ENCODE assay signal across 30 cellular contexts in the genomic region with DNA sequence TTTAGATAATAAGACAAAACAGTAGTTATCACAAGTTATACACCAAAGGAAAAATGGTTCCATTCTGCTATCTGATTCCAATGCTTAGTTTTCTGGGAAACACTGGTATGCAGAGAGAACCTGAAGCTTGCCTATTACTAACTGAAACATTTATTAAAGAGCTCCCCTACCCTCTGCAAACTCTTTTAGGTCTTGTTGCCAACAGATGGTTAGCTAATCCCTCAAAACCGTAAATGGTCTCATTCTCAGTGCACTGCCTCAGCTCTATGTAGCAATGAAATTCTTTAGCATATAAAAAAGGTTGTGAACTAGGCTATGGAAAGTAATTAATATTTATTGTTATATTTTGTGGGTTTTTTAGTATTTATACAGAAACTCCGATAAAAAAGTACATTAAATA. TPM values are rescaled to one million over a fixed set of nuclear protein-coding genes. Genes with fewer than 3 reads are reported as not detected.
DNase-seq lines count a peak whose midpoint lies in the region; ATAC-seq and TF ChIP-seq lines count a peak whose summit lies in the region.
"Had no signal": no experiment of that assay in that cellular context is flagged by ENCODE, and none has a peak within 500 bp of the region (broad histone marks: within the 10 kb centered on the region; RNA-seq: fewer than 3 reads in every experiment).

No MANE protein-coding gene starts in this region.

- H3K27me3 Mint-ChIP-seq in CD4-positive, CD25-positive, alpha-beta regulatory T cell, result no peaks in the 10 kb centered on the region
- no peaks in the 10 kb centered on the region for H3K27me3 Mint-ChIP-seq in activated naive CD8-positive, alpha-beta T cell treated with anti-CD3 and anti-CD28 coated beads, Interleukin-2, amount 50 U/mL, for 24 hours
- H3K27me3 Mint-ChIP-seq: activated naive CD4-positive, alpha-beta T cell treated with anti-CD3 and anti-CD28 coated beads, Interleukin-2, amount 50 U/mL, for 24 hours; memory B cell had no signal

- H3K27ac ChIP-seq in CD4-positive, CD25-positive, alpha-beta regulatory T cell (ENCODE audit: insufficient read depth, low read length, poor library complexity, severe bottlenecking), result peak overlapping the region; percentile 92
- no peak overlapping the region for H3K27ac ChIP-seq in coronary artery
- H3K27ac ChIP-seq: C4-2B, epithelial cell of prostate, heart right ventricle, Peyer's patch, SJCRH30, testis, uterus had no signal

- peak overlapping the region; percentile 17 to 83 (median 32) for H3K27ac Mint-ChIP-seq in CD4-positive, CD25-positive, alpha-beta regulatory T cell
- peak overlapping the region; percentile 63 for H3K27ac Mint-ChIP-seq in activated naive CD8-positive, alpha-beta T cell treated with anti-CD3 and anti-CD28 coated beads, Interleukin-2, amount 50 U/mL, for 24 hours

- ATAC-seq in CD4-positive, CD25-positive, alpha-beta regulatory T cell (ENCODE audit: low read depth in 2 of 2), result no peak
- no peak for ATAC-seq in activated naive CD8-positive, alpha-beta T cell treated with anti-CD3 and anti-CD28 coated beads, Interleukin-2, amount 50 U/mL, for 24 hours
- ATAC-seq: heart right ventricle, left cardiac atrium had no signal

- peaks cover 0 to 4% (median 0%) of the 10 kb centered on the region in 7 donors for H3K9me3 Mint-ChIP-seq in CD4-positive, CD25-positive, alpha-beta regulatory T cell
- no peaks in the 10 kb centered on the region for H3K9me3 Mint-ChIP-seq in activated naive CD8-positive, alpha-beta T cell treated with anti-CD3 and anti-CD28 coated beads, Interleukin-2, amount 50 U/mL, for 24 hours
- H3K9me3 Mint-ChIP-seq: activated naive CD4-positive, alpha-beta T cell treated with anti-CD3 and anti-CD28 coated beads, Interleukin-2, amount 50 U/mL, for 24 hours; activated T-helper 1 cell treated with anti-CD3 and anti-CD28 coated beads, Interleukin-12 subunit alpha, Interleukin-12 subunit beta, Interleukin-2, Interleukin-4 antibody, amounts not matched to agents 30 ng/mL and 10 ng/mL and 1 ng/mL, durations not matched to agents 14 hours and 24 hours and 36 hours; memory B cell; T-helper 1 cell treated with Interleukin-12 subunit alpha and Interleukin-12 subunit beta and Interleukin-4 antibody, amounts not matched to agents 30 μg/mL and 1 μg/mL, for 36 hours had no signal

- peak overlapping the region; percentile 52 for H3K4me3 ChIP-seq in CD4-positive, CD25-positive, alpha-beta regulatory T cell (ENCODE audit: low read depth, low read length)
- no peak overlapping the region for H3K4me3 ChIP-seq in coronary artery
- H3K4me3 ChIP-seq: heart right ventricle, Peyer's patch, SJCRH30, spleen, testis, uterus had no signal

- H3K4me3 Mint-ChIP-seq in CD4-positive, CD25-positive, alpha-beta regulatory T cell, result peak overlapping the region in 2 of 4 donors; percentile 21 to 23
- no peak overlapping the region for H3K4me3 Mint-ChIP-seq in activated naive CD8-positive, alpha-beta T cell treated with anti-CD3 and anti-CD28 coated beads, Interleukin-2, amount 50 U/mL, for 24 hours
- H3K4me3 Mint-ChIP-seq: activated T-helper 1 cell treated with anti-CD3 and anti-CD28 coated beads, Interleukin-12 subunit alpha, Interleukin-12 subunit beta, Interleukin-2, Interleukin-4 antibody, amounts not matched to agents 30 ng/mL and 10 ng/mL and 1 ng/mL, durations not matched to agents 14 hours and 24 hours and 36 hours; memory B cell; T-helper 1 cell treated with Interleukin-12 subunit alpha and Interleukin-12 subunit beta and Interleukin-4 antibody, amounts not matched to agents 30 μg/mL and 1 μg/mL, for 36 hours had no signal

- H3K36me3 Mint-ChIP-seq in CD4-positive, CD25-positive, alpha-beta regulatory T cell, result peaks cover 28% of the 10 kb centered on the region
- peaks cover 53% of the 10 kb centered on the region for H3K36me3 Mint-ChIP-seq in activated naive CD8-positive, alpha-beta T cell treated with anti-CD3 and anti-CD28 coated beads, Interleukin-2, amount 50 U/mL, for 24 hours (ENCODE audit: low read depth)

- H3K9me3 ChIP-seq in CD4-positive, CD25-positive, alpha-beta regulatory T cell (ENCODE audit: control insufficient read depth in 2 of 2, low read length in 2 of 2), result no peaks in the 10 kb centered on the region
- H3K9me3 ChIP-seq: Peyer's patch, SJCRH30, testis, uterus had no signal

- H3K4me1 ChIP-seq in CD4-positive, CD25-positive, alpha-beta regulatory T cell (ENCODE audit: control insufficient read depth, insufficient read depth, low read length, poor library complexity, severe bottlenecking), result peaks cover 69% of the 10 kb centered on the region
- H3K4me1 ChIP-seq: Peyer's patch had no signal

- peaks cover 34 to 75% (median 60%) of the 10 kb centered on the region in 4 donors for H3K4me1 Mint-ChIP-seq in CD4-positive, CD25-positive, alpha-beta regulatory T cell
- H3K4me1 Mint-ChIP-seq in activated naive CD8-positive, alpha-beta T cell treated with anti-CD3 and anti-CD28 coated beads, Interleukin-2, amount 50 U/mL, for 24 hours, result peaks cover 66% of the 10 kb centered on the region

- no peak for TF ChIP-seq CTCF in coronary artery (IDR thresholded peaks at IDR 0.05)

- DNase-seq in CD4-positive, CD25-positive, alpha-beta regulatory T cell, result no peak
- peak; percentile 38 for DNase-seq in DMS 273 treated with DMSO at 0.1 percent for 48 hours (lab: John Stamatoyannopoulos, UW)
- DNase-seq in activated naive CD8-positive, alpha-beta T cell treated with anti-CD3 and anti-CD28 coated beads, Interleukin-2, amount 50 U/mL, for 24 hours, result no peak
- DNase-seq in myocyte (ENCODE audit: low read depth), result peak; percentile 52
- DNase-seq in stimulated activated CD4-positive, alpha-beta T cell treated with anti-CD3 and anti-CD28 coated beads, Interleukin-4, amount 100 ng/mL, for 24 hours, result no peak
- no peak for DNase-seq in KG1 (lab: John Stamatoyannopoulos, UW)
- DNase-seq in ureter (ENCODE audit: low spot score), result no peak
- DNase-seq in coronary artery (ENCODE audit: low spot score), result no peak
- DNase-seq: DMS153; foreskin fibroblast; heart right ventricle; IMR-90; left cardiac atrium; NCI-H1105 treated with DMSO at 0.1 percent for 48 hours; NCI-H2029 treated with DMSO at 0.1 percent for 48 hours; NCI-H446; Peyer's patch; retina; spleen; stimulated activated CD4-positive, alpha-beta T cell treated with anti-CD3 and anti-CD28 coated beads, Interleukin-4, amount 100 ng/mL, for 1 hour; stimulated activated naive CD4-positive, alpha-beta T cell treated with Interleukin-2 at 50 U/mL for 16 hours; testis; uterus had no signal

- peaks cover 6% of the 10 kb centered on the region for H3K36me3 ChIP-seq in CD4-positive, CD25-positive, alpha-beta regulatory T cell (ENCODE audit: control insufficient read depth, insufficient read depth, low read length)
- H3K36me3 ChIP-seq: Peyer's patch, uterus had no signal

- H3K27me3 ChIP-seq in CD4-positive, CD25-positive, alpha-beta regulatory T cell (ENCODE audit: control insufficient read depth, insufficient read depth, low read length), result no peaks in the 10 kb centered on the region
- H3K27me3 ChIP-seq: heart right ventricle, Peyer's patch, SJCRH30, spleen, testis, uterus had no signal

RNA-seq across cellular contexts. Expression of gene C21orf91, which starts 20.4 kb away (rescaled TPM):
- total RNA-seq in CD4-positive, CD25-positive, alpha-beta regulatory T cell, result 62.8 TPM
- polyA plus RNA-seq in CD4-positive, CD25-positive, alpha-beta regulatory T cell, result 10 to 100 TPM; 59.3 to 74.6 (median 69.8) TPM
- total RNA-seq in myocyte (17.0 and 19.1 TPM in 2 replicates), ureter (19.0 TPM)
- 4.3 TPM for polyA plus RNA-seq in myocyte (2012)

Comparison
In these comparisons a context has a peak if more than half of its experiments do, and no peak if none do; other contexts are left out.
1. DNase-seq: peak in DMS 273 treated with DMSO at 0.1 percent for 48 hours (single experiment) and myocyte (single experiment); none in CD4-positive, CD25-positive, alpha-beta regulatory T cell (0 of 3), activated naive CD8-positive, alpha-beta T cell treated with anti-CD3 and anti-CD28 coated beads, Interleukin-2, amount 50 U/mL, for 24 hours (single experiment), stimulated activated CD4-positive, alpha-beta T cell treated with anti-CD3 and anti-CD28 coated beads, Interleukin-4, amount 100 ng/mL, for 24 hours (single experiment), KG1 (single experiment), ureter (single experiment) and coronary artery (single experiment).